Comparison of ENCODE assay signal across 1 cellular context in genomic region chr15:67062365-67062985, GRCh38.
TF ChIP-seq lines count a peak whose summit lies in the region.

No MANE protein-coding gene starts in this region.

TF ChIP-seq in HepG2, 621 proteins besides CTCF, POLR2A, EP300 and RAD21 (continued from another document and continues in another):
- TF ChIP-seq, protein P1, sequence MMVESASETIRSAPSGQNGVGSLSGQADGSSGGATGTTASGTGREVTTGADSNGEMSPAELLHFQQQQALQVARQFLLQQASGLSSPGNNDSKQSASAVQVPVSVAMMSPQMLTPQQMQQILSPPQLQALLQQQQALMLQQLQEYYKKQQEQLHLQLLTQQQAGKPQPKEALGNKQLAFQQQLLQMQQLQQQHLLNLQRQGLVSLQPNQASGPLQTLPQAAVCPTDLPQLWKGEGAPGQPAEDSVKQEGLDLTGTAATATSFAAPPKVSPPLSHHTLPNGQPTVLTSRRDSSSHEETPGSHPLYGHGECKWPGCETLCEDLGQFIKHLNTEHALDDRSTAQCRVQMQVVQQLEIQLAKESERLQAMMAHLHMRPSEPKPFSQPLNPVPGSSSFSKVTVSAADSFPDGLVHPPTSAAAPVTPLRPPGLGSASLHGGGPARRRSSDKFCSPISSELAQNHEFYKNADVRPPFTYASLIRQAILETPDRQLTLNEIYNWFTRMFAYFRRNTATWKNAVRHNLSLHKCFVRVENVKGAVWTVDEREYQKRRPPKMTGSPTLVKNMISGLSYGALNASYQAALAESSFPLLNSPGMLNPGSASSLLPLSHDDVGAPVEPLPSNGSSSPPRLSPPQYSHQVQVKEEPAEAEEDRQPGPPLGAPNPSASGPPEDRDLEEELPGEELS (CRISPR knock-in tag; IDR thresholded peaks at IDR 0.05): peak; percentile 84
- TF ChIP-seq KLF13 (CRISPR knock-in tag; IDR thresholded peaks at IDR 0.05) (no peak), ZNF709 (CRISPR knock-in tag; IDR thresholded peaks at IDR 0.05) (0 out of 2 replicates have a peak, but pooled peaks have one; percentile 46), SP4 (CRISPR knock-in tag; IDR thresholded peaks at IDR 0.05) (no peak), ZZZ3 (CRISPR knock-in tag; IDR thresholded peaks at IDR 0.05; ENCODE audit: borderline replicate concordance) (no peak), MEF2D (CRISPR knock-in tag; IDR thresholded peaks at IDR 0.05) (no peak), PCBP2 (optimal IDR thresholded peaks at IDR 0.05; ENCODE audit: low read depth, low read length, poor library complexity, severe bottlenecking) (no peak), ZNF558 (CRISPR knock-in tag; IDR thresholded peaks at IDR 0.05; ENCODE audit: borderline replicate concordance) (no peak), MAFK (conservative IDR thresholded peaks at IDR 0.05 in 1 of 2, IDR thresholded peaks at IDR 0.05 in 1 of 2; ENCODE audit: low read length in 2 of 2) (no peak), ZNF333 (CRISPR knock-in tag; IDR thresholded peaks at IDR 0.05; ENCODE audit: borderline replicate concordance) (no peak), ZNF30 (CRISPR knock-in tag; IDR thresholded peaks at IDR 0.05) (no peak), HNF1B (CRISPR knock-in tag; IDR thresholded peaks at IDR 0.05) (peak; percentile 95), CCDC6 (CRISPR knock-in tag; IDR thresholded peaks at IDR 0.05) (no peak), ZBTB42 (CRISPR knock-in tag; IDR thresholded peaks at IDR 0.05) (no peak), SALL2 (CRISPR knock-in tag; IDR thresholded peaks at IDR 0.05) (no peak), CCAR2 (optimal IDR thresholded peaks at IDR 0.05; ENCODE audit: low read depth, low read length) (no peak), ZNF570 (CRISPR knock-in tag; IDR thresholded peaks at IDR 0.05; ENCODE audit: borderline replicate concordance) (no peak), ISL2 (CRISPR knock-in tag; IDR thresholded peaks at IDR 0.05) (peak; percentile 83), PAF1 (CRISPR knock-in tag; IDR thresholded peaks at IDR 0.05) (no peak), ATF7 (IDR thresholded peaks at IDR 0.05) (no peak), ATF7 (CRISPR knock-in tag; IDR thresholded peaks at IDR 0.05) (no peak), BRCA1 (CRISPR knock-in tag; IDR thresholded peaks at IDR 0.05) (no peak), ZNF772 (CRISPR knock-in tag; IDR thresholded peaks at IDR 0.05) (no peak), PHF21A (CRISPR knock-in tag; IDR thresholded peaks at IDR 0.05) (peak; percentile 70; the same call in 1 of the 2 replicates), ZNF280D (CRISPR knock-in tag; IDR thresholded peaks at IDR 0.05) (no peak)
- TF ChIP-seq, protein P2, sequence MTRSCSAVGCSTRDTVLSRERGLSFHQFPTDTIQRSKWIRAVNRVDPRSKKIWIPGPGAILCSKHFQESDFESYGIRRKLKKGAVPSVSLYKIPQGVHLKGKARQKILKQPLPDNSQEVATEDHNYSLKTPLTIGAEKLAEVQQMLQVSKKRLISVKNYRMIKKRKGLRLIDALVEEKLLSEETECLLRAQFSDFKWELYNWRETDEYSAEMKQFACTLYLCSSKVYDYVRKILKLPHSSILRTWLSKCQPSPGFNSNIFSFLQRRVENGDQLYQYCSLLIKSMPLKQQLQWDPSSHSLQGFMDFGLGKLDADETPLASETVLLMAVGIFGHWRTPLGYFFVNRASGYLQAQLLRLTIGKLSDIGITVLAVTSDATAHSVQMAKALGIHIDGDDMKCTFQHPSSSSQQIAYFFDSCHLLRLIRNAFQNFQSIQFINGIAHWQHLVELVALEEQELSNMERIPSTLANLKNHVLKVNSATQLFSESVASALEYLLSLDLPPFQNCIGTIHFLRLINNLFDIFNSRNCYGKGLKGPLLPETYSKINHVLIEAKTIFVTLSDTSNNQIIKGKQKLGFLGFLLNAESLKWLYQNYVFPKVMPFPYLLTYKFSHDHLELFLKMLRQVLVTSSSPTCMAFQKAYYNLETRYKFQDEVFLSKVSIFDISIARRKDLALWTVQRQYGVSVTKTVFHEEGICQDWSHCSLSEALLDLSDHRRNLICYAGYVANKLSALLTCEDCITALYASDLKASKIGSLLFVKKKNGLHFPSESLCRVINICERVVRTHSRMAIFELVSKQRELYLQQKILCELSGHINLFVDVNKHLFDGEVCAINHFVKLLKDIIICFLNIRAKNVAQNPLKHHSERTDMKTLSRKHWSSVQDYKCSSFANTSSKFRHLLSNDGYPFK (CRISPR knock-in tag; IDR thresholded peaks at IDR 0.05; ENCODE audit: borderline replicate concordance): no peak; the same call in 1 of the 2 replicates
- TF ChIP-seq, protein P3, sequence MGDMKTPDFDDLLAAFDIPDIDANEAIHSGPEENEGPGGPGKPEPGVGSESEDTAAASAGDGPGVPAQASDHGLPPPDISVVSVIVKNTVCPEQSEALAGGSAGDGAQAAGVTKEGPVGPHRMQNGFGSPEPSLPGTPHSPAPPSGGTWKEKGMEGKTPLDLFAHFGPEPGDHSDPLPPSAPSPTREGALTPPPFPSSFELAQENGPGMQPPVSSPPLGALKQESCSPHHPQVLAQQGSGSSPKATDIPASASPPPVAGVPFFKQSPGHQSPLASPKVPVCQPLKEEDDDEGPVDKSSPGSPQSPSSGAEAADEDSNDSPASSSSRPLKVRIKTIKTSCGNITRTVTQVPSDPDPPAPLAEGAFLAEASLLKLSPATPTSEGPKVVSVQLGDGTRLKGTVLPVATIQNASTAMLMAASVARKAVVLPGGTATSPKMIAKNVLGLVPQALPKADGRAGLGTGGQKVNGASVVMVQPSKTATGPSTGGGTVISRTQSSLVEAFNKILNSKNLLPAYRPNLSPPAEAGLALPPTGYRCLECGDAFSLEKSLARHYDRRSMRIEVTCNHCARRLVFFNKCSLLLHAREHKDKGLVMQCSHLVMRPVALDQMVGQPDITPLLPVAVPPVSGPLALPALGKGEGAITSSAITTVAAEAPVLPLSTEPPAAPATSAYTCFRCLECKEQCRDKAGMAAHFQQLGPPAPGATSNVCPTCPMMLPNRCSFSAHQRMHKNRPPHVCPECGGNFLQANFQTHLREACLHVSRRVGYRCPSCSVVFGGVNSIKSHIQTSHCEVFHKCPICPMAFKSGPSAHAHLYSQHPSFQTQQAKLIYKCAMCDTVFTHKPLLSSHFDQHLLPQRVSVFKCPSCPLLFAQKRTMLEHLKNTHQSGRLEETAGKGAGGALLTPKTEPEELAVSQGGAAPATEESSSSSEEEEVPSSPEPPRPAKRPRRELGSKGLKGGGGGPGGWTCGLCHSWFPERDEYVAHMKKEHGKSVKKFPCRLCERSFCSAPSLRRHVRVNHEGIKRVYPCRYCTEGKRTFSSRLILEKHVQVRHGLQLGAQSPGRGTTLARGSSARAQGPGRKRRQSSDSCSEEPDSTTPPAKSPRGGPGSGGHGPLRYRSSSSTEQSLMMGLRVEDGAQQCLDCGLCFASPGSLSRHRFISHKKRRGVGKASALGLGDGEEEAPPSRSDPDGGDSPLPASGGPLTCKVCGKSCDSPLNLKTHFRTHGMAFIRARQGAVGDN (CRISPR knock-in tag; IDR thresholded peaks at IDR 0.05): no peak
- TF ChIP-seq, protein P4, sequence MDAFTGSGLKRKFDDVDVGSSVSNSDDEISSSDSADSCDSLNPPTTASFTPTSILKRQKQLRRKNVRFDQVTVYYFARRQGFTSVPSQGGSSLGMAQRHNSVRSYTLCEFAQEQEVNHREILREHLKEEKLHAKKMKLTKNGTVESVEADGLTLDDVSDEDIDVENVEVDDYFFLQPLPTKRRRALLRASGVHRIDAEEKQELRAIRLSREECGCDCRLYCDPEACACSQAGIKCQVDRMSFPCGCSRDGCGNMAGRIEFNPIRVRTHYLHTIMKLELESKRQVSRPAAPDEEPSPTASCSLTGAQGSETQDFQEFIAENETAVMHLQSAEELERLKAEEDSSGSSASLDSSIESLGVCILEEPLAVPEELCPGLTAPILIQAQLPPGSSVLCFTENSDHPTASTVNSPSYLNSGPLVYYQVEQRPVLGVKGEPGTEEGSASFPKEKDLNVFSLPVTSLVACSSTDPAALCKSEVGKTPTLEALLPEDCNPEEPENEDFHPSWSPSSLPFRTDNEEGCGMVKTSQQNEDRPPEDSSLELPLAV (CRISPR knock-in tag; conservative IDR thresholded peaks at IDR 0.05; ENCODE audit: low read depth): no peak
- TF ChIP-seq, protein P5, sequence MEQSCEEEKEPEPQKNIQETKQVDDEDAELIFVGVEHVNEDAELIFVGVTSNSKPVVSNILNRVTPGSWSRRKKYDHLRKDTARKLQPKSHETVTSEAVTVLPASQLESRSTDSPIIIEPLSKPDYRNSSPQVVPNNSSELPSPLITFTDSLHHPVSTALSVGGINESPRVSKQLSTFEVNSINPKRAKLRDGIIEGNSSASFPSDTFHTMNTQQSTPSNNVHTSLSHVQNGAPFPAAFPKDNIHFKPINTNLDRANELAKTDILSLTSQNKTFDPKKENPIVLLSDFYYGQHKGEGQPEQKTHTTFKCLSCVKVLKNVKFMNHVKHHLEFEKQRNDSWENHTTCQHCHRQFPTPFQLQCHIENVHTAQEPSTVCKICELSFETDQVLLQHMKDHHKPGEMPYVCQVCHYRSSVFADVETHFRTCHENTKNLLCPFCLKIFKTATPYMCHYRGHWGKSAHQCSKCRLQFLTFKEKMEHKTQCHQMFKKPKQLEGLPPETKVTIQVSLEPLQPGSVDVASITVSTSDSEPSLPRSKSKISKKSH (CRISPR knock-in tag; IDR thresholded peaks at IDR 0.05; ENCODE audit: borderline replicate concordance): no peak
- TF ChIP-seq, protein P6, sequence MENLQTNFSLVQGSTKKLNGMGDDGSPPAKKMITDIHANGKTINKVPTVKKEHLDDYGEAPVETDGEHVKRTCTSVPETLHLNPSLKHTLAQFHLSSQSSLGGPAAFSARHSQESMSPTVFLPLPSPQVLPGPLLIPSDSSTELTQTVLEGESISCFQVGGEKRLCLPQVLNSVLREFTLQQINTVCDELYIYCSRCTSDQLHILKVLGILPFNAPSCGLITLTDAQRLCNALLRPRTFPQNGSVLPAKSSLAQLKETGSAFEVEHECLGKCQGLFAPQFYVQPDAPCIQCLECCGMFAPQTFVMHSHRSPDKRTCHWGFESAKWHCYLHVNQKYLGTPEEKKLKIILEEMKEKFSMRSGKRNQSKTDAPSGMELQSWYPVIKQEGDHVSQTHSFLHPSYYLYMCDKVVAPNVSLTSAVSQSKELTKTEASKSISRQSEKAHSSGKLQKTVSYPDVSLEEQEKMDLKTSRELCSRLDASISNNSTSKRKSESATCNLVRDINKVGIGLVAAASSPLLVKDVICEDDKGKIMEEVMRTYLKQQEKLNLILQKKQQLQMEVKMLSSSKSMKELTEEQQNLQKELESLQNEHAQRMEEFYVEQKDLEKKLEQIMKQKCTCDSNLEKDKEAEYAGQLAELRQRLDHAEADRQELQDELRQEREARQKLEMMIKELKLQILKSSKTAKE (CRISPR knock-in tag; IDR thresholded peaks at IDR 0.05; ENCODE audit: borderline replicate concordance): peak; percentile 31; the same call in 1 of the 2 replicates
- TF ChIP-seq, protein P7, sequence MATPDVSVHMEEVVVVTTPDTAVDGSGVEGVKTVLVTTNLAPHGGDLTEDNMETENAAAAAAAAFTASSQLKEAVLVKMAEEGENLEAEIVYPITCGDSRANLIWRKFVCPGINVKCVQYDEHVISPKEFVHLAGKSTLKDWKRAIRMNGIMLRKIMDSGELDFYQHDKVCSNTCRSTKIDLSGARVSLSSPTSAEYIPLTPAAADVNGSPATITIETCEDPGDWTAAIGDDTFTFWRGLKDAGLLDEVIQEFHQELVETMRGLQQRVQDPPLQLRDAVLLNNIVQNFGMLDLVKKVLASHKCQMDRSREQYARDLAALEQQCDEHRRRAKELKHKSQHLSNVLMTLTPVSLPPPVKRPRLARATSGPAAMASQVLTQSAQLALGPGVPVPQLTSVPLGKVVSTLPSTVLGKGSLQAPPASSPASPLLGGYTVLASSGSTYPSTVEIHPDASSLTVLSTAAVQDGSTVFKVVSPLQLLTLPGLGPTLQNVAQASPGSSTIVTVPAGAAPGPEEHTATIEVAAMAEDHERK (CRISPR knock-in tag; IDR thresholded peaks at IDR 0.05; ENCODE audit: low read depth): no peak
- TF ChIP-seq, protein P8, sequence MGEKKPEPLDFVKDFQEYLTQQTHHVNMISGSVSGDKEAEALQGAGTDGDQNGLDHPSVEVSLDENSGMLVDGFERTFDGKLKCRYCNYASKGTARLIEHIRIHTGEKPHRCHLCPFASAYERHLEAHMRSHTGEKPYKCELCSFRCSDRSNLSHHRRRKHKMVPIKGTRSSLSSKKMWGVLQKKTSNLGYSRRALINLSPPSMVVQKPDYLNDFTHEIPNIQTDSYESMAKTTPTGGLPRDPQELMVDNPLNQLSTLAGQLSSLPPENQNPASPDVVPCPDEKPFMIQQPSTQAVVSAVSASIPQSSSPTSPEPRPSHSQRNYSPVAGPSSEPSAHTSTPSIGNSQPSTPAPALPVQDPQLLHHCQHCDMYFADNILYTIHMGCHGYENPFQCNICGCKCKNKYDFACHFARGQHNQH (CRISPR knock-in tag; IDR thresholded peaks at IDR 0.05): peak; percentile 66
